In genomic region chr15:66472176-66472999, GRCh38 we compare ENCODE assay signal across 7 cellular contexts. TPM values are rescaled to one million over a fixed set of nuclear protein-coding genes. Genes with fewer than 3 reads are reported as not detected.
DNase-seq lines count a peak whose midpoint lies in the region; ATAC-seq and TF ChIP-seq lines count a peak whose summit lies in the region.

No MANE protein-coding gene starts in this region.

- ATAC-seq in GM19035 (IDR thresholded peaks at IDR 0.05; ENCODE audit: unreplicated experiment) (peak; percentile 62), HG02981 (IDR thresholded peaks at IDR 0.05; ENCODE audit: unreplicated experiment) (peak; percentile 87), left cardiac atrium (peak; percentile 61 to 65)

- no peaks in the 10 kb centered on the region for H3K9me3 Mint-ChIP-seq in activated CD4-positive, alpha-beta T cell treated with anti-CD3 and anti-CD28 coated beads, Interleukin-2, amount 10 ng/mL, durations not matched to agents 24 days and 14 days
- H3K9me3 Mint-ChIP-seq in mesothelial cell of epicardium = no peaks in the 10 kb centered on the region

- no peaks in the 10 kb centered on the region for H3K27me3 Mint-ChIP-seq in activated CD4-positive, alpha-beta T cell treated with anti-CD3 and anti-CD28 coated beads, Interleukin-2, amount 10 ng/mL, durations not matched to agents 24 days and 14 days
- no peaks in the 10 kb centered on the region for H3K27me3 Mint-ChIP-seq in mesothelial cell of epicardium (ENCODE audit: low read depth)

- H3K36me3 Mint-ChIP-seq in activated CD4-positive, alpha-beta T cell treated with anti-CD3 and anti-CD28 coated beads, Interleukin-2, amount 10 ng/mL, durations not matched to agents 24 days and 14 days (ENCODE audit: low read depth) = peaks cover 13% of the 10 kb centered on the region
- H3K36me3 Mint-ChIP-seq in mesothelial cell of epicardium = no peaks in the 10 kb centered on the region

- peak; percentile 88 for DNase-seq in activated CD4-positive, alpha-beta T cell treated with anti-CD3 and anti-CD28 coated beads, Interleukin-2, amount 10 ng/mL, durations not matched to agents 24 days and 14 days
- no peak for DNase-seq in left cardiac atrium
- DNase-seq in Ammon's horn (ENCODE audit: low spot score) = no peak
- no peak for DNase-seq in mesothelial cell of epicardium (ENCODE audit: low spot score in 2 of 2, unreplicated experiment in 2 of 2)
- no peak for DNase-seq in NCI-H1092 treated with DMSO at 0.1 percent for 48 hours (lab: John Stamatoyannopoulos, UW)

- intact Hi-C loops in activated CD4-positive, alpha-beta T cell treated with anti-CD3 and anti-CD28 coated beads, Interleukin-2, amount 10 ng/mL, durations not matched to agents 24 days and 14 days (cut with micrococcal nuclease) = loop anchor here (2.0 kb wide), 2 partner anchors 24 to 86 kb away; partner anchors contain the start of genes MAP2K1 and SNAPC5
- intact Hi-C loops in left cardiac atrium (cut with DNase I) = no loop called here

- TF ChIP-seq CTCF in mesothelial cell of epicardium (IDR thresholded peaks at IDR 0.05; ENCODE audit: unreplicated experiment) = no peak

- H3K27ac Mint-ChIP-seq in activated CD4-positive, alpha-beta T cell treated with anti-CD3 and anti-CD28 coated beads, Interleukin-2, amount 10 ng/mL, durations not matched to agents 24 days and 14 days = peak overlapping the region; percentile 86
- H3K27ac Mint-ChIP-seq in mesothelial cell of epicardium = no peak overlapping the region

- peak overlapping the region; percentile 64 for H3K4me3 Mint-ChIP-seq in activated CD4-positive, alpha-beta T cell treated with anti-CD3 and anti-CD28 coated beads, Interleukin-2, amount 10 ng/mL, durations not matched to agents 24 days and 14 days
- H3K4me3 Mint-ChIP-seq in mesothelial cell of epicardium = no peak overlapping the region

- peaks cover 51% of the 10 kb centered on the region for H3K4me1 Mint-ChIP-seq in activated CD4-positive, alpha-beta T cell treated with anti-CD3 and anti-CD28 coated beads, Interleukin-2, amount 10 ng/mL, durations not matched to agents 24 days and 14 days
- no peaks in the 10 kb centered on the region for H3K4me1 Mint-ChIP-seq in mesothelial cell of epicardium

RNA-seq across cellular contexts. Expression of gene SNAPC5, which starts 25.2 kb away (rescaled TPM):
- 33.5 and 33.9 TPM in 2 replicates for total RNA-seq in activated CD4-positive, alpha-beta T cell treated with anti-CD3 and anti-CD28 coated beads, Interleukin-2, amount 10 ng/mL, durations not matched to agents 24 days and 14 days
- total RNA-seq in left cardiac atrium (10 to 100 TPM; 32.3 to 33.3 TPM), mesothelial cell of epicardium (18.5 to 21.7 TPM (median 18.9 TPM) in 3 replicates)

RNA-seq across cellular contexts. Expression of gene RPL4, which starts 32.3 kb away (rescaled TPM):
- total RNA-seq in activated CD4-positive, alpha-beta T cell treated with anti-CD3 and anti-CD28 coated beads, Interleukin-2, amount 10 ng/mL, durations not matched to agents 24 days and 14 days = 3,393 and 3,435 TPM in 2 replicates
- 1,000 to 10,000 TPM; 1,466 to 1,535 TPM for total RNA-seq in left cardiac atrium
- total RNA-seq in mesothelial cell of epicardium = 2,828 to 2,958 TPM (median 2,943 TPM) in 3 replicates

RNA-seq across cellular contexts. Expression of gene ZWILCH, which starts 32.7 kb away (rescaled TPM):
- total RNA-seq in activated CD4-positive, alpha-beta T cell treated with anti-CD3 and anti-CD28 coated beads, Interleukin-2, amount 10 ng/mL, durations not matched to agents 24 days and 14 days = 37.1 and 41.1 TPM in 2 replicates
- total RNA-seq in left cardiac atrium (1 to 10 TPM; 2.3 to 3.5 TPM), mesothelial cell of epicardium (14.0 to 16.5 TPM (median 14.1 TPM) in 3 replicates)
